8 cellular contexts compared by ENCODE assay signal in genomic region chr5:97838214-97838613, GRCh38.
DNase-seq lines count a peak whose midpoint lies in the region; ATAC-seq and TF ChIP-seq lines count a peak whose summit lies in the region.

No MANE protein-coding gene starts in this region.

- DNase-seq in NCI-H69 (lab: John Stamatoyannopoulos, UW) (peak; percentile 19), foreskin melanocyte (peak; percentile 86), NCI-H2029 treated with DMSO at 0.1 percent for 48 hours (lab: John Stamatoyannopoulos, UW) (no peak), NCI-H82 (lab: John Stamatoyannopoulos, UW) (no peak), NCI-H2227 (lab: John Stamatoyannopoulos, UW; ENCODE audit: unreplicated experiment) (no peak), ovary (no peak)

- no peaks in the 10 kb centered on the region for H3K9me3 ChIP-seq in ovary

- no peak for TF ChIP-seq CTCF in ovary (IDR thresholded peaks at IDR 0.05)

- no peaks in the 10 kb centered on the region for H3K27me3 ChIP-seq in ovary

- intact Hi-C loops in ovary (cut with DNase I) = no loop called here

- no peak for TF ChIP-seq EP300 in ovary (IDR thresholded peaks at IDR 0.05)

- no peak overlapping the region for H3K4me3 ChIP-seq in ovary

- H3K27ac ChIP-seq in ovary = no peak overlapping the region

- peak; percentile 98 for ATAC-seq in GM18861 (IDR thresholded peaks at IDR 0.05; ENCODE audit: unreplicated experiment)
- peak; percentile 95 for ATAC-seq in HG02759 (IDR thresholded peaks at IDR 0.05; ENCODE audit: unreplicated experiment)

- TF ChIP-seq POLR2A in ovary (IDR thresholded peaks at IDR 0.05) = no peak

- 0% methylated on average over 1 of the region's 1 CpG for WGBS in ovary, 3 donors

- H3K4me1 ChIP-seq in ovary (ENCODE audit: insufficient read depth) = no peaks in the 10 kb centered on the region

- H3K36me3 ChIP-seq in ovary = no peaks in the 10 kb centered on the region

Comparison
In these comparisons a context has a peak if more than half of its experiments do, and no peak if none do; other contexts are left out.
1. DNase-seq: peak in NCI-H69 (single experiment) and foreskin melanocyte (single experiment); none in NCI-H2029 treated with DMSO at 0.1 percent for 48 hours (single experiment), NCI-H82 (single experiment), NCI-H2227 (single experiment) and ovary (0 of 5).